In genomic region chr4:41678951-41679350, GRCh38 we compare ENCODE assay signal across 10 cellular contexts.
DNase-seq lines count a peak whose midpoint lies in the region; TF ChIP-seq lines count a peak whose summit lies in the region.
"Had no signal": no experiment of that assay in that cellular context is flagged by ENCODE, and none has a peak within 500 bp of the region (broad histone marks: within the 10 kb centered on the region; RNA-seq: fewer than 3 reads in every experiment).

No MANE protein-coding gene starts in this region.

- no peaks in the 10 kb centered on the region for H3K27me3 ChIP-seq in esophagus muscularis mucosa
- H3K27me3 ChIP-seq in hepatocyte, result no peaks in the 10 kb centered on the region
- H3K27me3 ChIP-seq: BLaER1 treated with 17β-estradiol and CSF1 and Interleukin-3, amounts not matched to agents 10 nM and 100 nM had no signal

- H4K20me1 ChIP-seq in hepatocyte (ENCODE audit: insufficient read depth, poor library complexity, severe bottlenecking), result no peaks in the 10 kb centered on the region
- H4K20me1 ChIP-seq: BLaER1 treated with 17β-estradiol and CSF1 and Interleukin-3, amounts not matched to agents 10 nM and 100 nM had no signal

- no peaks in the 10 kb centered on the region for H3K9me2 ChIP-seq in hepatocyte (replicated peaks; ENCODE audit: insufficient read depth)

- no peak for TF ChIP-seq POLR2A in esophagus muscularis mucosa (IDR thresholded peaks at IDR 0.05; ENCODE audit: low read depth)

- H3K79me2 ChIP-seq in hepatocyte, result no peaks in the 10 kb centered on the region

- no peak for TF ChIP-seq CTCF in esophagus muscularis mucosa (IDR thresholded peaks at IDR 0.05)
- TF ChIP-seq CTCF in hepatocyte (IDR thresholded peaks at IDR 0.05; ENCODE audit: poor library complexity), result no peak

- H3K4me2 ChIP-seq in hepatocyte, result no peak overlapping the region
- H3K4me2 ChIP-seq: BLaER1 treated with 17β-estradiol and CSF1 and Interleukin-3, amounts not matched to agents 10 nM and 100 nM had no signal

- H3K9me3 ChIP-seq in esophagus muscularis mucosa (no peaks in the 10 kb centered on the region), hepatocyte (ENCODE audit: low read depth) (no peaks in the 10 kb centered on the region)
- H3K9me3 ChIP-seq: BLaER1 treated with 17β-estradiol and CSF1 and Interleukin-3, amounts not matched to agents 10 nM and 100 nM; Caco-2 had no signal

- WGBS in esophagus muscularis mucosa, result 79% methylated on average over 2 of the region's 2 CpGs
- 89% methylated on average over 2 of the region's 2 CpGs for WGBS in hepatocyte (ENCODE audit: low lambda C conversion rate, missing lambda C conversion rate)

- intact Hi-C loops in esophagus muscularis mucosa (cut with DNase I), result no loop called here

- peak overlapping the region; percentile 32 for H3K27ac ChIP-seq in caudate nucleus (ENCODE audit: low read depth, low read length)
- H3K27ac ChIP-seq in esophagus muscularis mucosa (replicated peaks in 1 of 4), result no peak overlapping the region
- H3K27ac ChIP-seq in hepatocyte, result no peak overlapping the region
- H3K27ac ChIP-seq: BLaER1 treated with 17β-estradiol and CSF1 and Interleukin-3, amounts not matched to agents 10 nM and 100 nM had no signal

- no peak overlapping the region for H3K4me3 ChIP-seq in esophagus muscularis mucosa
- H3K4me3 ChIP-seq in hepatocyte, result no peak overlapping the region
- H3K4me3 ChIP-seq: BLaER1 treated with 17β-estradiol and CSF1 and Interleukin-3, amounts not matched to agents 10 nM and 100 nM had no signal

- TF ChIP-seq EP300 in esophagus muscularis mucosa (IDR thresholded peaks at IDR 0.05), result no peak

- no peak for DNase-seq in caudate nucleus (lab: John Stamatoyannopoulos, UW)
- peak; percentile 24 for DNase-seq in esophagus muscularis mucosa (ENCODE audit: extremely low spot score)
- peak; percentile 85 for DNase-seq in pons (ENCODE audit: low spot score)
- DNase-seq in NCI-H146 treated with DMSO at 0.1 percent for 48 hours (lab: John Stamatoyannopoulos, UW; ENCODE audit: unreplicated experiment), result no peak
- no peak for DNase-seq in NCI-H510A (lab: John Stamatoyannopoulos, UW)
- DNase-seq in hepatocyte (ENCODE audit: low spot score), result no peak
- DNase-seq: Caco-2; CD8-positive, alpha-beta T cell; H9 had no signal

- H3K4me1 ChIP-seq in esophagus muscularis mucosa (no peaks in the 10 kb centered on the region), hepatocyte (ENCODE audit: insufficient read depth) (no peaks in the 10 kb centered on the region)
- H3K4me1 ChIP-seq: BLaER1 treated with 17β-estradiol and CSF1 and Interleukin-3, amounts not matched to agents 10 nM and 100 nM; Caco-2 had no signal

- H3K36me3 ChIP-seq in esophagus muscularis mucosa (peaks cover 22 to 85% (median 43%) of the 10 kb centered on the region in 4 donors), hepatocyte (replicated peaks; ENCODE audit: insufficient read depth, low read depth) (no peaks in the 10 kb centered on the region)
- H3K36me3 ChIP-seq: BLaER1 treated with 17β-estradiol and CSF1 and Interleukin-3, amounts not matched to agents 10 nM and 100 nM had no signal

- no peak overlapping the region for H2AFZ ChIP-seq in hepatocyte

Comparison
In these comparisons a context has a peak if more than half of its experiments do, and no peak if none do; other contexts are left out.
1. DNase-seq: peak in esophagus muscularis mucosa (single experiment) and pons (single experiment); none in caudate nucleus (0 of 61), NCI-H146 treated with DMSO at 0.1 percent for 48 hours (single experiment), NCI-H510A (single experiment) and hepatocyte (single experiment).